Comparison of ENCODE assay signal across 8 cellular contexts in the genomic region with DNA sequence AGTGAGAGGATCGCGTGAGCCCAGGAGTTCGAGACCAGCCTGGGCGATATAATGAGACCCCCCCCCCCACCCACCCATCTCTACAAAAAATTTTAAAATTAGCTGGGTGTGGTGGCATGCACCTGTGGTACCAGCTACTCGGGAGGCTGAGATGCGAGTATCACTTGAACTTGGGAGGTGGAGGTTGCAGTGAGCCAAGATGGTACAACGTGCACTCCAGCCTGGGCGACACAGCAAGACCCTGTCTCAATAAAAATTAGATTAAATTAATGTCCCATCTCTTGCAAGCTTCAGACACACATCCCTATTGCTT.
A peak's percentile ranks its signal among the peaks of the same experiment; 100 is the strongest.
DNase-seq lines count a peak whose midpoint lies in the region; ATAC-seq and TF ChIP-seq lines count a peak whose summit lies in the region.

No MANE protein-coding gene starts in this region.

- TF ChIP-seq CTCF in DOHH2 (IDR thresholded peaks at IDR 0.05; ENCODE audit: low read depth, low read length, poor library complexity, severe bottlenecking) (no peak), SU-DHL-6 (IDR thresholded peaks at IDR 0.05; ENCODE audit: insufficient read depth, low read length, poor library complexity, severe bottlenecking) (no peak), foreskin fibroblast (IDR thresholded peaks at IDR 0.05; ENCODE audit: low read depth, low read length) (no peak), retinal pigment epithelial cell (conservative IDR thresholded peaks at IDR 0.05; ENCODE audit: low read depth, low read length) (no peak)

- no peaks in the 10 kb centered on the region for H4K20me1 ChIP-seq in DOHH2 (ENCODE audit: control insufficient read depth, insufficient read depth, low read depth, low read length)
- 0 out of 2 replicates have a peak, but pooled peaks cover 6% of the 10 kb centered on the region for H4K20me1 ChIP-seq in SU-DHL-6 (ENCODE audit: low read depth, low read length)

- no peak overlapping the region for H3K27ac ChIP-seq in DOHH2 (ENCODE audit: low read depth, low read length)
- no peak overlapping the region for H3K27ac ChIP-seq in SU-DHL-6 (ENCODE audit: low read depth, low read length)

- H3K9me3 ChIP-seq in DOHH2 (ENCODE audit: control insufficient read depth, insufficient read depth, low read length) (no peaks in the 10 kb centered on the region), SU-DHL-6 (ENCODE audit: insufficient read depth, low read length) (no peaks in the 10 kb centered on the region)

- peak overlapping the region; percentile 86 for H2AFZ ChIP-seq in SU-DHL-6 (ENCODE audit: low read depth, low read length, severe bottlenecking)

- DNase-seq in foreskin fibroblast (no peak), retinal pigment epithelial cell (ENCODE audit: low read depth) (no peak), glomerular visceral epithelial cell (ENCODE audit: extremely low spot score) (no peak), COLO829 (ENCODE audit: low spot score) (no peak), islet precursor cell (no peak)

- H3K9ac ChIP-seq in SU-DHL-6 (ENCODE audit: low read length), result peak overlapping the region; percentile 75

- peaks cover 33% of the 10 kb centered on the region for H3K27me3 ChIP-seq in DOHH2 (ENCODE audit: control insufficient read depth, low read length)
- H3K27me3 ChIP-seq in SU-DHL-6 (ENCODE audit: low read length), result no peaks in the 10 kb centered on the region

- no peaks in the 10 kb centered on the region for H3K9me2 ChIP-seq in DOHH2 (replicated peaks; ENCODE audit: control insufficient read depth, low read length)
- no peaks in the 10 kb centered on the region for H3K9me2 ChIP-seq in SU-DHL-6 (replicated peaks; ENCODE audit: insufficient read depth, low read length)

- H3F3A ChIP-seq in DOHH2 (ENCODE audit: control insufficient read depth, insufficient read depth) (0 out of 2 replicates have a peak, but pooled peaks cover 5% of the 10 kb centered on the region), SU-DHL-6 (ENCODE audit: insufficient read depth) (peaks cover 18% of the 10 kb centered on the region; the same call in 1 of the 2 replicates)

- 0 out of 2 replicates have a peak, but pooled peaks cover 3% of the 10 kb centered on the region for H3K4me1 ChIP-seq in DOHH2 (ENCODE audit: control insufficient read depth, low read length)

- H3K36me3 ChIP-seq in DOHH2 (ENCODE audit: control insufficient read depth, low read length), result no peaks in the 10 kb centered on the region
- H3K36me3 ChIP-seq in SU-DHL-6 (ENCODE audit: low read length), result no peaks in the 10 kb centered on the region

- H3K79me2 ChIP-seq in DOHH2 (ENCODE audit: control insufficient read depth, low read length), result no peaks in the 10 kb centered on the region
- H3K79me2 ChIP-seq in SU-DHL-6 (ENCODE audit: insufficient read depth, low read length), result no peaks in the 10 kb centered on the region

- peak overlapping the region; percentile 39; the same call in 1 of the 2 replicates for H3K4me3 ChIP-seq in DOHH2 (ENCODE audit: low read length)
- peak overlapping the region; percentile 65 for H3K4me3 ChIP-seq in SU-DHL-6 (ENCODE audit: insufficient read depth, low read length, poor library complexity, severe bottlenecking)
- H3K4me3 ChIP-seq in foreskin fibroblast (ENCODE audit: low read depth in 1 of 2, low read length in 2 of 2), result peak overlapping the region; percentile 47 to 52
- peak overlapping the region; percentile 52 for H3K4me3 ChIP-seq in retinal pigment epithelial cell (ENCODE audit: low read length)

- H3K4me2 ChIP-seq in DOHH2 (ENCODE audit: low read length), result peak overlapping the region; percentile 37
- peak overlapping the region; percentile 56 for H3K4me2 ChIP-seq in SU-DHL-6 (ENCODE audit: low read depth, low read length, poor library complexity, severe bottlenecking)

- no peak for ATAC-seq in GM21360 (IDR thresholded peaks at IDR 0.05; ENCODE audit: unreplicated experiment)
